ENCODE assay signal across 1 cellular context in genomic region chr19:18156268-18156667, GRCh38.
TF ChIP-seq lines count a peak whose summit lies in the region.

No MANE protein-coding gene starts in this region.

TF ChIP-seq in H1, 55 proteins besides CTCF, POLR2A, EP300 and RAD21:
- TF ChIP-seq TAF1 (IDR thresholded peaks at IDR 0.05; ENCODE audit: low read depth, low read length) = no peak
- no peak for TF ChIP-seq TEAD4 (IDR thresholded peaks at IDR 0.05; ENCODE audit: low read depth, low read length)
- no peak for TF ChIP-seq ATF2 (IDR thresholded peaks at IDR 0.05; ENCODE audit: low read length)
- no peak; the same call in 1 of the 2 replicates for TF ChIP-seq POLR2AphosphoS5 (IDR thresholded peaks at IDR 0.05; ENCODE audit: low read depth, low read length)
- TF ChIP-seq NANOG (IDR thresholded peaks at IDR 0.05; ENCODE audit: insufficient read depth, low read depth, low read length, poor library complexity, severe bottlenecking) = no peak
- no peak for TF ChIP-seq HDAC2 (IDR thresholded peaks at IDR 0.05; ENCODE audit: borderline replicate concordance in 1 of 2, low read depth in 2 of 2, low read length in 2 of 2)
- TF ChIP-seq CREB1 (IDR thresholded peaks at IDR 0.05) = no peak
TF ChIP-seq in H1: peak in this region for 0.
